16 cellular contexts compared by ENCODE assay signal in genomic region chr12:28987538-28988383, GRCh38.
"Had no signal": no experiment of that assay in that cellular context is flagged by ENCODE, and none has a peak within 500 bp of the region (broad histone marks: within the 10 kb centered on the region; RNA-seq: fewer than 3 reads in every experiment).

No MANE protein-coding gene starts in this region.

- H3K9me3 ChIP-seq: breast epithelium, lower lobe of right lung, ovary, suprapubic skin had no signal

- H3K4me3 ChIP-seq: breast epithelium, lower lobe of right lung, neural progenitor cell, ovary, skin epidermis, suprapubic skin had no signal

- ATAC-seq: esophagus mucosa; lower lobe of right lung; stimulated activated naive CD8-positive, alpha-beta T cell treated with anti-CD3 and anti-CD28 coated beads, Interleukin-15, Interleukin-2, amounts not matched to agents 100 U/mL and 50 U/mL, for 24 hours had no signal

- H3K4me1 ChIP-seq: breast epithelium, lower lobe of right lung, neural progenitor cell, suprapubic skin had no signal

- H3K4me2 ChIP-seq: neural progenitor cell had no signal

- H3K36me3 ChIP-seq: breast epithelium, lower lobe of right lung, neural progenitor cell, ovary, suprapubic skin had no signal

- H3K27ac ChIP-seq: breast epithelium, lower lobe of right lung, neural progenitor cell, ovary, skin epidermis, suprapubic skin had no signal

- DNase-seq: activated CD4-positive, alpha-beta T cell treated with anti-CD3 and anti-CD28 coated beads, Interleukin-2, amount 10 ng/mL, durations not matched to agents 7 days and 5 days; activated naive CD8-positive, alpha-beta T cell treated with anti-CD3 and anti-CD28 coated beads for 36 hours; anterior cingulate cortex; kidney glomerular epithelial cell; lower lobe of right lung; midbrain; ovary; stimulated activated CD4-positive, alpha-beta T cell treated with anti-CD3 and anti-CD28 coated beads, Interleukin-4, amount 100 ng/mL, for 4 hours; stimulated activated CD8-positive, alpha-beta memory T cell treated with anti-CD3 and anti-CD28 coated beads, Interleukin-4, amount 100 ng/mL, for 48 hours; stimulated activated naive CD8-positive, alpha-beta T cell treated with anti-CD3 and anti-CD28 coated beads, Interleukin-15, Interleukin-2, amounts not matched to agents 100 U/mL and 50 U/mL, for 24 hours; trophoblast cell had no signal

- H3K9ac ChIP-seq: neural progenitor cell had no signal

- H2AFZ ChIP-seq: neural progenitor cell had no signal

- H3K27me3 ChIP-seq: breast epithelium, neural progenitor cell, ovary, suprapubic skin had no signal
